ENCODE assay signal across 8 cellular contexts in genomic region chr10:128125944-128126764, GRCh38. TPM values are rescaled to one million over a fixed set of nuclear protein-coding genes. Genes with fewer than 3 reads are reported as not detected.
DNase-seq lines count a peak whose midpoint lies in the region; ATAC-seq and TF ChIP-seq lines count a peak whose summit lies in the region.

Gene MKI67, minus strand, starts transcription at chr10:128126423. Its CDS starts 756 bp downstream, at chr10:128125667.

- no peaks in the 10 kb centered on the region for H3K27me3 ChIP-seq in Peyer's patch

- peak within 1 kb of the TSS; percentile 25 to 51 (median 40) for H3K27ac ChIP-seq in Peyer's patch

- DNase-seq in DMS79 (lab: John Stamatoyannopoulos, UW) (peak; percentile 77), Peyer's patch (peak; percentile 87 to 94 (median 93)), fibroblast of gingiva (ENCODE audit: low read depth) (peak; percentile 81), naive B cell (peak; percentile 86)
- peak; percentile 92 for DNase-seq in Jurkat, Clone E6-1 (ENCODE audit: low read depth, low spot score)
- DNase-seq in activated T-cell treated with anti-CD3 and anti-CD28 coated beads, Interleukin-2, amount 50 U/mL, for 4 hours, result peak; percentile 87
- peak; percentile 81 to 84 for DNase-seq in stimulated activated CD8-positive, alpha-beta memory T cell treated with anti-CD3 and anti-CD28 coated beads, Interleukin-7, amount 100 ng/mL, for 48 hours (ENCODE audit: extremely low read depth in 1 of 2, low read depth in 1 of 2)

- H3K27me3 Mint-ChIP-seq in activated T-cell treated with anti-CD3 and anti-CD28 coated beads, Interleukin-2, amount 50 U/mL, for 4 hours (ENCODE audit: low read depth), result peaks cover 28% of the 10 kb centered on the region
- peaks cover 24 to 32% (median 26%) of the 10 kb centered on the region in 3 donors for H3K27me3 Mint-ChIP-seq in naive B cell

- H3K4me1 Mint-ChIP-seq in activated T-cell treated with anti-CD3 and anti-CD28 coated beads, Interleukin-2, amount 50 U/mL, for 4 hours (ENCODE audit: low read depth), result peaks cover 28% of the 10 kb centered on the region
- peaks cover 15 to 22% (median 17%) of the 10 kb centered on the region in 3 donors for H3K4me1 Mint-ChIP-seq in naive B cell

- TF ChIP-seq POLR2A in Peyer's patch (IDR thresholded peaks at IDR 0.05), result peak in 1 of 2 donors; percentile 10

- no peaks in the 10 kb centered on the region for H3K36me3 Mint-ChIP-seq in activated T-cell treated with anti-CD3 and anti-CD28 coated beads, Interleukin-2, amount 50 U/mL, for 4 hours (ENCODE audit: insufficient read depth)
- H3K36me3 Mint-ChIP-seq in naive B cell, result no peaks in the 10 kb centered on the region

- peak within 1 kb of the TSS; percentile 94 for H3K4me3 ChIP-seq in Jurkat, Clone E6-1 (ENCODE audit: low read length)
- H3K4me3 ChIP-seq in Peyer's patch, result peak within 1 kb of the TSS; percentile 58 to 93 (median 66)

- no peaks in the 10 kb centered on the region for H3K9me3 ChIP-seq in Peyer's patch

- TF ChIP-seq CTCF in Peyer's patch (IDR thresholded peaks at IDR 0.05), result no peak

- no peaks in the 10 kb centered on the region for H3K9me3 Mint-ChIP-seq in activated T-cell treated with anti-CD3 and anti-CD28 coated beads, Interleukin-2, amount 50 U/mL, for 4 hours
- H3K9me3 Mint-ChIP-seq in naive B cell, result no peaks in the 10 kb centered on the region

- peak within 1 kb of the TSS; percentile 90 for H3K4me3 Mint-ChIP-seq in activated T-cell treated with anti-CD3 and anti-CD28 coated beads, Interleukin-2, amount 50 U/mL, for 4 hours
- H3K4me3 Mint-ChIP-seq in naive B cell, result peak within 1 kb of the TSS; percentile 77 to 97 (median 91)

- H3K27ac Mint-ChIP-seq in naive B cell, result peak within 1 kb of the TSS; percentile 61 to 96 (median 91)

- ATAC-seq in GM21723 (IDR thresholded peaks at IDR 0.05; ENCODE audit: unreplicated experiment) (peak; percentile 86), naive B cell (ENCODE audit: low read depth in 2 of 2) (peak; percentile 91)
- peak; percentile 87 to 88 for ATAC-seq in activated T-cell treated with anti-CD3 and anti-CD28 coated beads, Interleukin-2, amount 50 U/mL, for 4 hours

- H3K36me3 ChIP-seq in Peyer's patch, result no peaks in the 10 kb centered on the region

- H3K4me1 ChIP-seq in Peyer's patch, result peaks cover 0 to 17% (median 8%) of the 10 kb centered on the region in 4 donors

RNA-seq across cellular contexts. Expression of gene MKI67, which starts in this region (rescaled TPM):
- polyA plus RNA-seq in Jurkat, Clone E6-1 (2012; ENCODE audit: insufficient read depth, insufficient read length), result 52.6 TPM
- 10 to 100 TPM; 11.9 to 74.3 (median 18.9) TPM for total RNA-seq in Peyer's patch
- total RNA-seq in activated T-cell treated with anti-CD3 and anti-CD28 coated beads, Interleukin-2, amount 50 U/mL, for 4 hours, result 1 to 10 TPM; 5.4 to 5.7 (median 5.4) TPM
- polyA plus RNA-seq in naive B cell (ENCODE audit: low read depth in 6 of 6), result not detected

Comparison
In these comparisons a context has a peak if more than half of its experiments do, and no peak if none do; other contexts are left out.
1. Peak in every context shown above with its lines: DNase-seq, ATAC-seq, H3K4me3 ChIP-seq and H3K27ac ChIP-seq.
2. Peak in DNase-seq and ATAC-seq in naive B cell; RNA of the gene not detected or under 1 TPM.